Comparison of ENCODE assay signal across 8 cellular contexts in genomic region chr3:149247929-149248691, GRCh38. TPM values are rescaled to one million over a fixed set of nuclear protein-coding genes. Genes with fewer than 3 reads are reported as not detected.
DNase-seq lines count a peak whose midpoint lies in the region; ATAC-seq lines count a peak whose summit lies in the region.

No MANE protein-coding gene starts in this region.

- DNase-seq in stimulated activated CD4-positive, alpha-beta T cell treated with anti-CD3 and anti-CD28 coated beads, Interleukin-12 subunit alpha, Interleukin-12 subunit beta, amount 100 ng/mL, for 4 hours, result peak; percentile 9
- DNase-seq in stimulated activated CD4-positive, alpha-beta T cell treated with anti-CD3 and anti-CD28 coated beads, Interleukin-4, amount 100 ng/mL, for 4 hours, result no peak
- peak; percentile 52 to 58 for DNase-seq in activated T-cell treated with anti-CD3 and anti-CD28 coated beads, Interleukin-2, amount 50 U/mL, for 48 hours
- DNase-seq in renal cortical epithelial cell (ENCODE audit: low read depth) (peak; percentile 58), NCI-H2081 treated with DMSO at 0.1 percent for 48 hours (lab: John Stamatoyannopoulos, UW) (no peak), NCI-H1092 (lab: John Stamatoyannopoulos, UW) (no peak), A172 (ENCODE audit: low spot score) (no peak)

- ATAC-seq in HG03095 (IDR thresholded peaks at IDR 0.05; ENCODE audit: unreplicated experiment), result peak; percentile 45

RNA-seq across cellular contexts. Expression of gene CP, which starts 26.5 kb away (rescaled TPM):
- 2.4 and 85.8 TPM in 2 replicates for total RNA-seq in renal cortical epithelial cell
- not detected in 2 replicates for total RNA-seq in A172 (2014; rRNA removed; shearing (Covaris generic))

Comparison
In these comparisons a context has a peak if more than half of its experiments do, and no peak if none do; other contexts are left out.
1. DNase-seq: peak in stimulated activated CD4-positive, alpha-beta T cell treated with anti-CD3 and anti-CD28 coated beads, Interleukin-12 subunit alpha, Interleukin-12 subunit beta, amount 100 ng/mL, for 4 hours (single experiment), activated T-cell treated with anti-CD3 and anti-CD28 coated beads, Interleukin-2, amount 50 U/mL, for 48 hours (2 of 2) and renal cortical epithelial cell (single experiment); none in stimulated activated CD4-positive, alpha-beta T cell treated with anti-CD3 and anti-CD28 coated beads, Interleukin-4, amount 100 ng/mL, for 4 hours (0 of 2), NCI-H2081 treated with DMSO at 0.1 percent for 48 hours (single experiment), NCI-H1092 (single experiment) and A172 (single experiment).